Comparison of ENCODE assay signal across 2 cellular contexts in the genomic region with DNA sequence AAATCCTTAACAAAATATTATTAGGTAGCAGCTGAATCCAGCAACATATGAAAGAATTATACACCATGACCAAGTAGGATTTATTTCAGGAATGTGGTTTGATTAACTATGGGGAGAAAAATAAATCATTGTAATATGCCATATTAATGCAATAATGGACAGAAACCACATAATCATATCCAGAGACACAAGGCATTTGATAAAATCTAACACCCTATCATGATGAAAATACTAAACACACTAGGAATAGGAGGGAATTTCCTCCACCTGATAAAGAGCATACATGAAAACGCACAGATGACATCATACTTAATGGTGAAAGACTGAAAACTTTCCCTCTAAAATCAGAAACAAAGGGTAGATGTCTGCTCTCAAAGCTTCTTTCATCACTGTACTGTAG.
A peak's percentile ranks its signal among the peaks of the same experiment; 100 is the strongest.
TF ChIP-seq lines count a peak whose summit lies in the region.

No MANE protein-coding gene starts in this region.

TF ChIP-seq in HCT116, 20 proteins besides CTCF, POLR2A, EP300 and RAD21:
- TF ChIP-seq EZH2phosphoT487 (IDR thresholded peaks at IDR 0.05; ENCODE audit: borderline replicate concordance) = no peak

TF ChIP-seq in GM12878, 131 proteins besides CTCF, POLR2A, EP300 and RAD21:
- TF ChIP-seq ATF7 (IDR thresholded peaks at IDR 0.05; ENCODE audit: low read depth) (peak; percentile 92), HDAC6 (IDR thresholded peaks at IDR 0.05; ENCODE audit: unreplicated experiment) (no peak), CREB1 (IDR thresholded peaks at IDR 0.05; ENCODE audit: low read depth) (peak; percentile 16; the same call in 1 of the 2 replicates)
